Comparison of ENCODE assay signal across 23 cellular contexts in genomic region chr21:27741736-27742135, GRCh38.
"Had no signal": no experiment of that assay in that cellular context is flagged by ENCODE, and none has a peak within 500 bp of the region (broad histone marks: within the 10 kb centered on the region; RNA-seq: fewer than 3 reads in every experiment).

No MANE protein-coding gene starts in this region.

- H3K36me3 ChIP-seq: colonic mucosa, esophagus squamous epithelium, ovary, prostate gland, spleen, tibial nerve had no signal

- H3K27me3 ChIP-seq: colonic mucosa, esophagus squamous epithelium, ovary, spleen, tibial nerve had no signal

- H3K4me3 ChIP-seq: colonic mucosa, esophagus squamous epithelium, ovary, prostate gland, spleen, tibial nerve had no signal

- DNase-seq: activated B cell treated with CpG ODN at 0.5 μM for 24 hours; activated CD4-positive, alpha-beta T cell treated with anti-CD3 and anti-CD28 coated beads, Interleukin-2, amount 50 U/mL, for 1 hour; activated CD8-positive, alpha-beta T cell treated with anti-CD3 and anti-CD28 coated beads for 36 hours; activated gamma-delta T cell treated with Interleukin-2 at 50 U/mL for 16 hours; activated naive CD4-positive, alpha-beta T cell treated with anti-CD3 and anti-CD28 coated beads, Interleukin-2, amount 50 U/mL, for 16 hours; activated T-cell treated with anti-CD3 and anti-CD28 coated beads, Interleukin-2, amount 50 U/mL, for 4 hours; amygdala; cerebellar nuclear complex; colonic mucosa; effector CD8-positive, alpha-beta T cell; esophagus squamous epithelium; kidney glomerular epithelial cell; midbrain; naive thymus-derived CD4-positive, alpha-beta T cell; ovary; retina; spleen; stimulated activated naive CD4-positive, alpha-beta T cell; T-helper 1 cell had no signal

- H3K27ac ChIP-seq: colonic mucosa, epithelial cell of prostate, esophagus squamous epithelium, ovary, prostate gland, spleen, tibial nerve had no signal

- H3K9me3 ChIP-seq: colonic mucosa, esophagus squamous epithelium, ovary, prostate gland had no signal

- H3K4me1 ChIP-seq: colonic mucosa, esophagus squamous epithelium, prostate gland, spleen had no signal

- ATAC-seq: activated CD8-positive, alpha-beta T cell treated with anti-CD3 and anti-CD28 coated beads for 36 hours; activated T-cell treated with anti-CD3 and anti-CD28 coated beads, Interleukin-2, amount 50 U/mL, for 4 hours; activated T-helper 17 cell treated with anti-CD3 and anti-CD28 coated beads, Interleukin-2, amount 50 U/mL, for 72 hours; naive thymus-derived CD4-positive, alpha-beta T cell had no signal
